Comparison of ENCODE assay signal across 29 cellular contexts in genomic region chr3:131200636-131201199, GRCh38.
"Had no signal": no experiment of that assay in that cellular context is flagged by ENCODE, and none has a peak within 500 bp of the region (broad histone marks: within the 10 kb centered on the region; RNA-seq: fewer than 3 reads in every experiment).

No MANE protein-coding gene starts in this region.

- H3K4me1 ChIP-seq: stomach, suprapubic skin, testis, thyroid gland, tibial artery, tibial nerve, transverse colon, upper lobe of left lung, upper lobe of right lung, uterus, vagina had no signal

- H3K27me3 Mint-ChIP-seq: stimulated activated memory B cell treated with anti-CD40 and anti-IgM and Interleukin-4, amounts not matched to agents 10 μg/mL and 1 μg/mL and 100 μg/mL, for 72 hours; stimulated activated naive B cell treated with anti-CD40 and anti-IgM and Interleukin-4, amounts not matched to agents 10 μg/mL and 1 μg/mL and 100 μg/mL, for 72 hours; stimulated activated naive CD8-positive, alpha-beta T cell treated with anti-CD3 and anti-CD28 coated beads, Interleukin-15, amount 100 ng/mL, for 72 hours; stimulated activated naive CD8-positive, alpha-beta T cell treated with anti-CD3 and anti-CD28 coated beads, Interleukin-15, Interleukin-2, amounts not matched to agents 100 ng/mL and 50 ng/mL, for 24 hours; type B pancreatic cell had no signal

- H3K27me3 ChIP-seq: stomach, suprapubic skin, testis, thyroid gland, tibial artery, tibial nerve, transverse colon, upper lobe of left lung, upper lobe of right lung, uterus, vagina had no signal

- H3K9me3 Mint-ChIP-seq: stimulated activated effector memory CD8-positive, alpha-beta T cell treated with anti-CD3 and anti-CD28 coated beads, Interleukin-12 subunit alpha, Interleukin-12 subunit beta, amount 100 ng/mL, for 72 hours had no signal

- H3K27ac ChIP-seq: stomach, suprapubic skin, testis, thoracic aorta, thyroid gland, tibial artery, tibial nerve, transverse colon, upper lobe of left lung, upper lobe of right lung, uterus, vagina had no signal

- H3K4me1 Mint-ChIP-seq: stimulated activated effector memory CD8-positive, alpha-beta T cell treated with anti-CD3 and anti-CD28 coated beads, Interleukin-12 subunit alpha, Interleukin-12 subunit beta, amount 100 ng/mL, for 72 hours; stimulated activated memory B cell treated with anti-CD40 and anti-IgM and Interleukin-4, amounts not matched to agents 10 μg/mL and 1 μg/mL and 100 μg/mL, for 72 hours; stimulated activated naive B cell treated with anti-CD40 and anti-IgM and Interleukin-4, amounts not matched to agents 10 μg/mL and 1 μg/mL and 100 μg/mL, for 72 hours; stimulated activated naive CD8-positive, alpha-beta T cell treated with anti-CD3 and anti-CD28 coated beads, Interleukin-15, amount 100 ng/mL, for 72 hours had no signal

- H3K36me3 Mint-ChIP-seq: stimulated activated effector memory CD8-positive, alpha-beta T cell treated with anti-CD3 and anti-CD28 coated beads, Interleukin-12 subunit alpha, Interleukin-12 subunit beta, amount 100 ng/mL, for 72 hours; type B pancreatic cell had no signal

- ATAC-seq: stimulated activated effector memory CD8-positive, alpha-beta T cell treated with anti-CD3 and anti-CD28 coated beads, Interleukin-12 subunit alpha, Interleukin-12 subunit beta, amount 100 ng/mL, for 72 hours; stimulated activated memory B cell treated with anti-CD40 and anti-IgM and Interleukin-4, amounts not matched to agents 10 μg/mL and 1 μg/mL and 100 μg/mL, for 72 hours; stimulated activated naive B cell treated with anti-CD40 and anti-IgM and Interleukin-4, amounts not matched to agents 10 μg/mL and 1 μg/mL and 100 μg/mL, for 72 hours; stimulated activated naive CD8-positive, alpha-beta T cell treated with anti-CD3 and anti-CD28 coated beads, Interleukin-15, amount 100 ng/mL, for 72 hours; stimulated activated naive CD8-positive, alpha-beta T cell treated with anti-CD3 and anti-CD28 coated beads, Interleukin-15, Interleukin-2, amounts not matched to agents 100 U/mL and 50 U/mL, for 24 hours; upper lobe of right lung had no signal

- H3K27ac Mint-ChIP-seq: stimulated activated effector memory CD8-positive, alpha-beta T cell treated with anti-CD3 and anti-CD28 coated beads, Interleukin-12 subunit alpha, Interleukin-12 subunit beta, amount 100 ng/mL, for 72 hours; stimulated activated memory B cell treated with anti-CD40 and anti-IgM and Interleukin-4, amounts not matched to agents 10 μg/mL and 1 μg/mL and 100 μg/mL, for 72 hours; stimulated activated naive B cell treated with anti-CD40 and anti-IgM and Interleukin-4, amounts not matched to agents 10 μg/mL and 1 μg/mL and 100 μg/mL, for 72 hours; stimulated activated naive CD8-positive, alpha-beta T cell treated with anti-CD3 and anti-CD28 coated beads, Interleukin-15, amount 100 ng/mL, for 72 hours; stimulated activated naive CD8-positive, alpha-beta T cell treated with anti-CD3 and anti-CD28 coated beads, Interleukin-15, Interleukin-2, amounts not matched to agents 100 ng/mL and 50 ng/mL, for 24 hours; type B pancreatic cell had no signal

- H3K4me3 Mint-ChIP-seq: stimulated activated effector memory CD8-positive, alpha-beta T cell treated with anti-CD3 and anti-CD28 coated beads, Interleukin-12 subunit alpha, Interleukin-12 subunit beta, amount 100 ng/mL, for 72 hours; stimulated activated memory B cell treated with anti-CD40 and anti-IgM and Interleukin-4, amounts not matched to agents 10 μg/mL and 1 μg/mL and 100 μg/mL, for 72 hours; stimulated activated naive B cell treated with anti-CD40 and anti-IgM and Interleukin-4, amounts not matched to agents 10 μg/mL and 1 μg/mL and 100 μg/mL, for 72 hours; stimulated activated naive CD8-positive, alpha-beta T cell treated with anti-CD3 and anti-CD28 coated beads, Interleukin-15, amount 100 ng/mL, for 72 hours; stimulated activated naive CD8-positive, alpha-beta T cell treated with anti-CD3 and anti-CD28 coated beads, Interleukin-15, Interleukin-2, amounts not matched to agents 100 ng/mL and 50 ng/mL, for 24 hours; type B pancreatic cell had no signal

- H3K36me3 ChIP-seq: suprapubic skin, thoracic aorta, thyroid gland, transverse colon, upper lobe of left lung, upper lobe of right lung, uterus, vagina had no signal

- DNase-seq: stimulated activated CD4-positive, alpha-beta T cell treated with anti-CD3 and anti-CD28 coated beads, Interleukin-2, amount 100 ng/mL, for 48 hours; stimulated activated CD4-positive, alpha-beta T cell treated with anti-CD3 and anti-CD28 coated beads, Interleukin-4, amount 100 ng/mL, for 1 hour; stimulated activated CD4-positive, alpha-beta T cell treated with anti-CD3 and anti-CD28 coated beads, Interleukin-4, amount 100 ng/mL, for 24 hours; stimulated activated CD4-positive, alpha-beta T cell treated with anti-CD3 and anti-CD28 coated beads, Interleukin-4, amount 100 ng/mL, for 4 hours; stimulated activated CD8-positive, alpha-beta memory T cell treated with anti-CD3 and anti-CD28 coated beads, Interleukin-4, amount 100 ng/mL, for 48 hours; stimulated activated naive B cell treated with anti-CD40 and anti-IgM and Interleukin-4, amounts not matched to agents 10 μg/mL and 1 μg/mL and 100 μg/mL, for 72 hours; stimulated activated naive CD4-positive, alpha-beta T cell; stimulated activated naive CD4-positive, alpha-beta T cell treated with Interleukin-2 at 50 U/mL for 16 hours; stimulated activated naive CD8-positive, alpha-beta T cell treated with anti-CD3 and anti-CD28 coated beads, Interleukin-15, amount 100 ng/mL, for 72 hours; stimulated activated naive CD8-positive, alpha-beta T cell treated with anti-CD3 and anti-CD28 coated beads, Interleukin-15, Interleukin-2, amounts not matched to agents 100 U/mL and 50 U/mL, for 24 hours; stomach; substantia nigra; testis; thyroid gland; tibial artery; transverse colon; trophoblast cell; upper lobe of left lung; upper lobe of right lung; uterus had no signal

- H3K4me3 ChIP-seq: stomach, suprapubic skin, testis, thoracic aorta, thyroid gland, tibial artery, tibial nerve, transverse colon, upper lobe of left lung, upper lobe of right lung, uterus, vagina had no signal

- FAIRE-seq: urothelium cell line had no signal

- H3K9me3 ChIP-seq: suprapubic skin, testis, thoracic aorta, thyroid gland, upper lobe of right lung, uterus, vagina had no signal
